1 cellular context compared by ENCODE assay signal in genomic region chr14:78141590-78141989, GRCh38.
TF ChIP-seq lines count a peak whose summit lies in the region.

No MANE protein-coding gene starts in this region.

TF ChIP-seq in A549, 52 proteins besides CTCF, POLR2A, EP300 and RAD21:
- TF ChIP-seq NR3C1 (IDR thresholded peaks at IDR 0.05): no peak
- no peak for TF ChIP-seq BCL3 (IDR thresholded peaks at IDR 0.05)
- TF ChIP-seq HES2 (IDR thresholded peaks at IDR 0.05): no peak
- TF ChIP-seq HOXA7 (CRISPR knock-in tag; IDR thresholded peaks at IDR 0.05): no peak
- no peak for TF ChIP-seq PHF8 (IDR thresholded peaks at IDR 0.05; ENCODE audit: borderline replicate concordance, low read depth)
- no peak for TF ChIP-seq FOSL2 (IDR thresholded peaks at IDR 0.05)
- no peak for TF ChIP-seq FOSL2 (CRISPR knock-in tag; IDR thresholded peaks at IDR 0.05)
- TF ChIP-seq CBX2 (IDR thresholded peaks at IDR 0.05; ENCODE audit: borderline replicate concordance, low read depth): no peak
